In genomic region chr17:6924121-6924676, GRCh38 we compare ENCODE assay signal across 22 cellular contexts.
DNase-seq lines count a peak whose midpoint lies in the region; ATAC-seq and TF ChIP-seq lines count a peak whose summit lies in the region.
"Had no signal": no experiment of that assay in that cellular context is flagged by ENCODE, and none has a peak within 500 bp of the region (broad histone marks: within the 10 kb centered on the region; RNA-seq: fewer than 3 reads in every experiment).

No MANE protein-coding gene starts in this region.

- H3K9me3 Mint-ChIP-seq in activated T-helper 17 cell treated with anti-CD3 and anti-CD28 coated beads, Interleukin-2, amount 50 U/mL, for 72 hours = no peaks in the 10 kb centered on the region

- peaks cover 7% of the 10 kb centered on the region for H3K9me3 ChIP-seq in BLaER1
- H3K9me3 ChIP-seq in esophagus muscularis mucosa = no peaks in the 10 kb centered on the region
- H3K9me3 ChIP-seq in transverse colon = no peaks in the 10 kb centered on the region
- H3K9me3 ChIP-seq: left ventricle myocardium inferior, psoas muscle, stomach had no signal

- H3K27ac Mint-ChIP-seq in activated T-helper 17 cell treated with anti-CD3 and anti-CD28 coated beads, Interleukin-2, amount 50 U/mL, for 72 hours = no peak overlapping the region
- H3K27ac Mint-ChIP-seq: activated naive CD4-positive, alpha-beta T cell treated with anti-CD3 and anti-CD28 coated beads for 36 hours; brain had no signal

- H3K4me1 ChIP-seq in BLaER1 (peaks cover 36% of the 10 kb centered on the region), esophagus muscularis mucosa (no peaks in the 10 kb centered on the region), transverse colon (no peaks in the 10 kb centered on the region)
- H3K4me1 ChIP-seq: left ventricle myocardium inferior, psoas muscle, stomach had no signal

- TF ChIP-seq CTCF in esophagus muscularis mucosa (IDR thresholded peaks at IDR 0.05) = no peak
- TF ChIP-seq CTCF in transverse colon (IDR thresholded peaks at IDR 0.05) = no peak

- intact Hi-C loops in esophagus muscularis mucosa (cut with DNase I) (no loop called here), transverse colon (cut with DNase I; ENCODE audit: low total_unique reads) (no loop called here), cardiac septum (cut with DNase I) (no loop called here)

- peak; percentile 29 for ATAC-seq in activated T-helper 17 cell treated with anti-CD3 and anti-CD28 coated beads, Interleukin-2, amount 50 U/mL, for 72 hours (replicated peaks)
- ATAC-seq in GM21825 (IDR thresholded peaks at IDR 0.05; ENCODE audit: unreplicated experiment) = no peak
- ATAC-seq: psoas muscle had no signal

- H3K36me3 ChIP-seq in BLaER1 (no peaks in the 10 kb centered on the region), esophagus muscularis mucosa (no peaks in the 10 kb centered on the region), transverse colon (no peaks in the 10 kb centered on the region)
- H3K36me3 ChIP-seq: left ventricle myocardium inferior, stomach had no signal

- H4K20me1 ChIP-seq in BLaER1 = no peaks in the 10 kb centered on the region

- H3K27ac ChIP-seq in BLaER1 (no peak overlapping the region), esophagus muscularis mucosa (replicated peaks in 1 of 4) (no peak overlapping the region), transverse colon (no peak overlapping the region)
- H3K27ac ChIP-seq: left ventricle myocardium inferior, psoas muscle, stomach had no signal

- no peak overlapping the region for H3K9ac ChIP-seq in BLaER1

- H3K36me3 Mint-ChIP-seq in activated T-helper 17 cell treated with anti-CD3 and anti-CD28 coated beads, Interleukin-2, amount 50 U/mL, for 72 hours (ENCODE audit: low read depth) = no peaks in the 10 kb centered on the region

- TF ChIP-seq EP300 in esophagus muscularis mucosa (IDR thresholded peaks at IDR 0.05) = no peak
- TF ChIP-seq EP300 in transverse colon (IDR thresholded peaks at IDR 0.05; ENCODE audit: low read depth) = no peak

- peak; percentile 13 for DNase-seq in HCEC 1CT
- DNase-seq in esophagus muscularis mucosa (ENCODE audit: extremely low spot score) = peak; percentile 1
- DNase-seq in transverse colon = no peak
- DNase-seq in cardiac septum (ENCODE audit: low spot score) = no peak
- DNase-seq in middle frontal gyrus (ENCODE audit: extremely low spot score, low spot score) = no peak
- DNase-seq: activated CD4-positive, CD25-positive, alpha-beta regulatory T cell treated with anti-CD3 and anti-CD28 coated beads, Interleukin-2, amount 50 U/mL, for 72 hours; activated naive CD4-positive, alpha-beta T cell treated with anti-CD3 and anti-CD28 coated beads for 36 hours; cortex of kidney; head of caudate nucleus; KG1; left ventricle myocardium inferior; NCI-H1092 treated with DMSO at 0.1 percent for 48 hours; NCI-H510A treated with DMSO at 0.1 percent for 48 hours; psoas muscle; small intestine; stimulated activated CD4-positive, alpha-beta T cell treated with anti-CD3 and anti-CD28 coated beads, Interleukin-2, amount 100 ng/mL, for 48 hours; stomach; trophoblast cell had no signal

- in situ Hi-C loops in transverse colon (cut with MboI; ENCODE audit: low pct_ligation_motif_present in 1 of 4, low pct_unique_long_range_greater_than_20kb in 1 of 4, low sequenced_read_pairs in 3 of 4) = loop anchor here in 3 of 4 donors (10.0 to 25.0 kb wide), 3 partner anchors 61 to 238 kb away; no protein-coding TSS in a partner anchor

- peaks cover 8% of the 10 kb centered on the region for H3K27me3 Mint-ChIP-seq in activated T-helper 17 cell treated with anti-CD3 and anti-CD28 coated beads, Interleukin-2, amount 50 U/mL, for 72 hours

- H3K4me1 Mint-ChIP-seq in activated T-helper 17 cell treated with anti-CD3 and anti-CD28 coated beads, Interleukin-2, amount 50 U/mL, for 72 hours = peaks cover 5% of the 10 kb centered on the region

- H3K4me3 Mint-ChIP-seq in activated T-helper 17 cell treated with anti-CD3 and anti-CD28 coated beads, Interleukin-2, amount 50 U/mL, for 72 hours = no peak overlapping the region
- H3K4me3 Mint-ChIP-seq: activated naive CD4-positive, alpha-beta T cell treated with anti-CD3 and anti-CD28 coated beads for 36 hours; brain had no signal

- TF ChIP-seq POLR2A in esophagus muscularis mucosa (IDR thresholded peaks at IDR 0.05; ENCODE audit: low read depth) (no peak), transverse colon (IDR thresholded peaks at IDR 0.05) (no peak)

- H3K4me3 ChIP-seq in BLaER1 = no peak overlapping the region
- no peak overlapping the region for H3K4me3 ChIP-seq in esophagus muscularis mucosa
- no peak overlapping the region for H3K4me3 ChIP-seq in transverse colon
- H3K4me3 ChIP-seq: left ventricle myocardium inferior, psoas muscle, stomach had no signal

- H3K27me3 ChIP-seq in BLaER1 (no peaks in the 10 kb centered on the region), esophagus muscularis mucosa (peaks cover 0 to 12% (median 0%) of the 10 kb centered on the region in 4 donors), transverse colon (no peaks in the 10 kb centered on the region)
- H3K27me3 ChIP-seq: stomach had no signal

- H3K4me2 ChIP-seq in BLaER1 = peak overlapping the region; percentile 69

Comparison
In these comparisons a context has a peak if more than half of its experiments do, and no peak if none do; other contexts are left out.
1. DNase-seq: peak in HCEC 1CT (single experiment) and esophagus muscularis mucosa (single experiment); none in transverse colon (single experiment), cardiac septum (single experiment) and middle frontal gyrus (single experiment).